Comparison of ENCODE assay signal across 23 cellular contexts in the genomic region with DNA sequence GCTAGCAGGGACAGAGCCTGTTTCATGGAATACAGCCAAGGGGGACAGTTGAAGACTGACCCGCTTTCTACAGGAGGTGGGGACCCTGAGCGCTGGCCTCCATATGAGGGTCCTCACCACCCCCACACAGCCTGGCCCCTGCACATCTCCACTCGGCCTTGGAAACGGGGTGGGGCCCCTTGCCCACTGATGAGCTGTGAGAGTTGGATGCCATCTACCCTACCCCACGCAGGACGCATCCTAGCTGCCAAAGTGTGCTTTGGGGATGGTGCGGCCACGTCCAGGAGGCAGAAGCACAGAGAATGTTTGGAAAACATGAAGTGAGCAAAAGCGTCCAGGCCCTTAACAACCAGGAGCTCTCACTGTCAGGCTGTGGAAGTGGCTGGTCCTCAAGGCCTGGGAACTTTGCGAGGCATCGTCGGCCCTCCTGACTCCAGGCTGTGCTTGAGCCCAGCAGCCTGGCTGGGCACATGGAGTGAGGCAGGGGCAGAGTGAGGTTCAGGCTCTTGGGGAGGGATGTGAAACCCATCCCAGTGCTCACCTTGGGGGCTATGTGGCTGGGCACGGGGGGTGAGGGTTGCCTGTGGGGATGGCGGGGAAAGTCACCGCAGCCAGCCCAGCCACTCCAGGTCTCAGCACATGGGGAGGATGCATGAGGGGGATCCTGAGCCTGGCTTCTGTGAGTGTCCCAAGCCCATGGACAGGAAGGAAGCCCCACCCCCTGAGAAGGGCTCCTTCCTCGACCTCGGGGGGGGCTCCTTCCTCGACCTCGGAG. TPM values are rescaled to one million over a fixed set of nuclear protein-coding genes. Genes with fewer than 3 reads are reported as not detected.
"Had no signal": no experiment of that assay in that cellular context is flagged by ENCODE, and none has a peak within 500 bp of the region (broad histone marks: within the 10 kb centered on the region; RNA-seq: fewer than 3 reads in every experiment).

No MANE protein-coding gene starts in this region.

- H3K27me3 ChIP-seq: brain microvascular endothelial cell, neural progenitor cell, pancreas had no signal

- H3K4me3 Mint-ChIP-seq: activated naive CD8-positive, alpha-beta T cell treated with anti-CD3 and anti-CD28 coated beads, Interleukin-2, amount 10 ng/mL, durations not matched to agents 7 days and 5 days; neural progenitor cell had no signal

- H3K4me1 ChIP-seq: neural progenitor cell, pancreas had no signal

- H3K36me3 ChIP-seq: brain microvascular endothelial cell, esophagus squamous epithelium, neural progenitor cell, pancreas had no signal

- H3K27ac ChIP-seq: brain microvascular endothelial cell, esophagus squamous epithelium, neural progenitor cell, pancreas had no signal

- H3K27me3 Mint-ChIP-seq: activated naive CD8-positive, alpha-beta T cell treated with anti-CD3 and anti-CD28 coated beads, Interleukin-2, amount 10 ng/mL, durations not matched to agents 7 days and 5 days had no signal

- H3K36me3 Mint-ChIP-seq: activated naive CD8-positive, alpha-beta T cell treated with anti-CD3 and anti-CD28 coated beads, Interleukin-2, amount 10 ng/mL, durations not matched to agents 7 days and 5 days; neural progenitor cell had no signal

- ATAC-seq: pancreas had no signal

- H3K27ac Mint-ChIP-seq: activated naive CD8-positive, alpha-beta T cell treated with anti-CD3 and anti-CD28 coated beads, Interleukin-2, amount 10 ng/mL, durations not matched to agents 7 days and 5 days had no signal

- H3K4me3 ChIP-seq: esophagus squamous epithelium, lung, neural progenitor cell, pancreas had no signal

- H3K9me3 ChIP-seq: esophagus squamous epithelium, pancreas had no signal

- H3K9me3 Mint-ChIP-seq: activated naive CD8-positive, alpha-beta T cell treated with anti-CD3 and anti-CD28 coated beads, Interleukin-2, amount 10 ng/mL, durations not matched to agents 7 days and 5 days; neural progenitor cell had no signal

- DNase-seq: activated CD4-positive, CD25-positive, alpha-beta regulatory T cell treated with anti-CD3 and anti-CD28 coated beads, Interleukin-2, amount 50 U/mL, for 72 hours; activated gamma-delta T cell treated with Interleukin-2 at 50 U/mL for 16 hours; activated naive CD8-positive, alpha-beta T cell treated with anti-CD3 and anti-CD28 coated beads, Interleukin-2, amount 10 ng/mL, durations not matched to agents 7 days and 5 days; brain microvascular endothelial cell; effector CD8-positive, alpha-beta T cell; esophagus squamous epithelium; hippocampal formation; kidney glomerular epithelial cell; midbrain; stimulated activated CD4-positive, alpha-beta T cell treated with anti-CD3 and anti-CD28 coated beads, Interleukin-15, amount 100 ng/mL, for 24 hours; stimulated activated CD4-positive, alpha-beta T cell treated with anti-CD3 and anti-CD28 coated beads, Interleukin-4, amount 100 ng/mL, for 24 hours; stimulated activated naive CD4-positive, alpha-beta T cell treated with Interleukin-2 at 50 U/mL for 16 hours; T-helper 9 cell had no signal

RNA-seq across cellular contexts. Expression of gene ACTRT2, which starts 14.8 kb away (rescaled TPM):
- total RNA-seq: activated naive CD8-positive, alpha-beta T cell treated with anti-CD3 and anti-CD28 coated beads, Interleukin-2, amount 10 ng/mL, durations not matched to agents 7 days and 5 days; endothelial cell of umbilical vein; esophagus squamous epithelium; fibroblast of villous mesenchyme; glomerular endothelial cell; lung; myocyte; pancreas; SK-MEL-5; skeletal muscle tissue; urinary bladder had no signal
- polyA plus RNA-seq: endothelial cell of umbilical vein, lung, pancreas, urinary bladder had no signal

RNA-seq across cellular contexts. Expression of gene PRDM16, which starts 32.9 kb away (rescaled TPM):
- total RNA-seq: activated naive CD8-positive, alpha-beta T cell treated with anti-CD3 and anti-CD28 coated beads, Interleukin-2, amount 10 ng/mL, durations not matched to agents 7 days and 5 days; endothelial cell of umbilical vein; myocyte had no signal
- polyA plus RNA-seq: endothelial cell of umbilical vein had no signal
